In the genomic region with DNA sequence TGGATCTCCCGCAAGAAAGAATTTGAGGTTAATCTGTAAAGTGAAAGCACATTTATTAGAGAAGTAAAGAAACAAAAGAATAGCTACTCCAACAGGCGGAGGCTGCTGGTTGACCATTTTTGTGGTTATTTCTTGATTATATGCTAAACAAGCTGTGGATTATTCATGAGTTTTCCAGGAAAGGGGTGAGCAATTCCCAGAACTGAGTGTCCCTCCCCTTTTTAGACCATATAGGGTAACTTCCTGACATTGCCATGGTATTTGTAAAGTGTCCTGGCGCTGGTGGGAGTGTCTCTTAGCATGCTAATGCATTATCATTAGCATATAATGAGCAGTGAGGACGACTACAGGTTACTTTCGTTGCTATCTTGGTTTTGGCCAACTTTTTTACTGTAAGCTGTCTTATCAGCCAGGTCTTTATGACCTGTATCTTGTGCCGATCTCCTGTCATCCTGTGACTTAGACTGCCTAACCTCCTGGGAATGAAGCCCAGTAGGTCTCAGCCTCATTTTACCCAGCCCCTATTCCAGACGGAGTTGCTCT, we compare ENCODE assay signal across 35 cellular contexts. TPM values are rescaled to one million over a fixed set of nuclear protein-coding genes. Genes with fewer than 3 reads are reported as not detected.
"Had no signal": no experiment of that assay in that cellular context is flagged by ENCODE, and none has a peak within 500 bp of the region (broad histone marks: within the 10 kb centered on the region; RNA-seq: fewer than 3 reads in every experiment).

No MANE protein-coding gene starts in this region.

- FAIRE-seq: bronchial epithelial cell, colon had no signal

- H3K36me3 ChIP-seq: adrenal gland, esophagus muscularis mucosa, gastrocnemius medialis, heart left ventricle, WERI-Rb-1 had no signal

- ATAC-seq: activated CD4-positive, CD25-positive, alpha-beta regulatory T cell treated with anti-CD3 and anti-CD28 coated beads, Interleukin-2, amount 50 U/mL, for 24 hours; activated CD8-positive, alpha-beta T cell treated with anti-CD3 and anti-CD28 coated beads for 36 hours; activated naive CD8-positive, alpha-beta T cell treated with anti-CD3 and anti-CD28 coated beads, Interleukin-2, amount 50 U/mL, for 24 hours; effector memory CD8-positive, alpha-beta T cell; foreskin keratinocyte; gastrocnemius medialis; heart left ventricle; T-helper 17 cell had no signal

- H3K4me3 ChIP-seq: adrenal gland, esophagus muscularis mucosa, gastrocnemius medialis, heart left ventricle had no signal

- H3K27me3 ChIP-seq: adrenal gland, esophagus muscularis mucosa, foreskin keratinocyte, gastrocnemius medialis had no signal

- H3K9me3 ChIP-seq: adrenal gland, esophagus muscularis mucosa, gastrocnemius medialis had no signal

- H3K27ac ChIP-seq: adrenal gland, esophagus muscularis mucosa, foreskin keratinocyte, gastrocnemius medialis, heart left ventricle, WERI-Rb-1 had no signal

- H3K4me1 ChIP-seq: adrenal gland, esophagus muscularis mucosa, foreskin keratinocyte, gastrocnemius medialis, heart left ventricle had no signal

- DNase-seq: activated B cell treated with CpG ODN at 0.5 μM for 24 hours; activated CD4-positive, alpha-beta T cell treated with anti-CD3 and anti-CD28 coated beads for 48 hours; activated CD4-positive, alpha-beta T cell treated with anti-CD3 and anti-CD28 coated beads, Interleukin-2, amount 50 U/mL, for 1 hour; activated CD4-positive, alpha-beta T cell treated with anti-CD3 and anti-CD28 coated beads, Interleukin-2, amount 50 U/mL, for 48 hours; activated CD8-positive, alpha-beta memory T cell treated with anti-CD3 and anti-CD28 coated beads for 24 hours; activated CD8-positive, alpha-beta T cell treated with anti-CD3 and anti-CD28 coated beads for 36 hours; activated effector memory CD4-positive, alpha-beta T cell treated with anti-CD3 and anti-CD28 coated beads, Interleukin-2, amount 50 U/mL, for 16 hours; activated naive CD4-positive, alpha-beta T cell treated with anti-CD3 and anti-CD28 coated beads for 36 hours; activated naive CD8-positive, alpha-beta T cell treated with anti-CD3 and anti-CD28 coated beads for 36 hours; activated naive CD8-positive, alpha-beta T cell treated with anti-CD3 and anti-CD28 coated beads, Interleukin-2, amount 50 U/mL, for 24 hours; activated T-cell treated with anti-CD3 and anti-CD28 coated beads, Interleukin-2, amount 50 U/mL, for 1 hour; activated T-cell treated with anti-CD3 and anti-CD28 coated beads, Interleukin-2, amount 50 U/mL, for 48 hours; adrenal gland; amygdala; aorta; cortex of kidney; dermis blood vessel endothelial cell; effector CD4-positive, alpha-beta T cell; effector memory CD8-positive, alpha-beta T cell; erythroblast; foreskin keratinocyte; gastrocnemius medialis; glutamatergic neuron; heart left ventricle; T-helper 17 cell; T1000; WERI-Rb-1 had no signal

RNA-seq across cellular contexts. Expression of gene HS3ST4, which starts 12.2 kb away (rescaled TPM):
- total RNA-seq: activated B cell treated with CpG ODN at 0.5 μM for 24 hours; activated CD8-positive, alpha-beta T cell treated with anti-CD3 and anti-CD28 coated beads for 36 hours; activated naive CD4-positive, alpha-beta T cell treated with anti-CD3 and anti-CD28 coated beads for 36 hours; activated naive CD8-positive, alpha-beta T cell treated with anti-CD3 and anti-CD28 coated beads for 36 hours; activated T-helper 1 cell treated with anti-CD3 and anti-CD28 coated beads, Interleukin-12 subunit alpha, Interleukin-12 subunit beta, Interleukin-2, Interleukin-4 antibody, amounts not matched to agents 30 ng/mL and 10 ng/mL and 1 ng/mL, durations not matched to agents 14 hours and 24 hours and 36 hours; activated T-helper 2 cell treated with anti-CD3 and anti-CD28 coated beads, Interferon-gamma antibody, Interleukin-2, Interleukin-4, amounts not matched to agents 10 μg/mL and 5 μg/mL and 100 μg/mL, durations not matched to agents 14 hours and 24 hours and 36 hours; aorta; bronchial epithelial cell; cardiac septum; chondrocyte; dermis blood vessel endothelial cell; esophagus muscularis mucosa; foreskin keratinocyte; gastrocnemius medialis; heart left ventricle; T-helper 17 cell had no signal
- polyA plus RNA-seq: aorta, foreskin keratinocyte, heart left ventricle had no signal
